7 cellular contexts compared by ENCODE assay signal in the genomic region with DNA sequence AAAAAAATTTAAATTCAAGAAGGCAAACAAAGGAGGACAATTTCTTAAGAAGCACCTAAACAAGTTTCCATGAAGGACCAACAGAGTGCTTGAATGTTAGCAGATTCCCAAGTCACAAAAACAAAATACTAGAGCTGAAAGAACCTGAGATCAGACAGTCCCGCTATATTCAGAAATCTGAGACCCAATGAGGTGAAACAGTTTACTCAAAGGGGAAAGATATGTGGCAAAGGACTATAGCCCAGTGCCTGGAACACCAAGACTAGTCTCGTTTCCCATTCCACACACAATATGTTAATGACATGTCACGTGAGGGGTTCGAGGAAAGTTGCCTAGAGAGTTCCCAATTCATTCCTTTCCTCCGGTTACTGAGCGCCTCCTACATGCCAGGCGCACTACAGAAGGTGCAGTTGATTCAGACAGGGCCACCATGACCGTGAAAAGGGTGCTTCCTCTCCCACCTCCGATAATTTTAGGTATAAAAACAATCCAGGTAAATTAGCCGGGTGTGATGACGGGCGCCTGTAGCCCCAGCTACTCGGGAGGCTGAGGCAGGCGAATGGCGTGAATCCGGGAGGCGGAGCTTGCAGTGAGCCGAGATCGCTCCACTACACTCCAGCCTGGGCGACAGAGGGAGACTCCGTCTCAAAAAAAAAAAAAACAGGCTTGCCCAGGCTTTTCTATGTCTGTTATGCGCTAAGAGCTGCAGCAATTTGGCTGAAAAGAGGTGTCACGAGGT. TPM values are rescaled to one million over a fixed set of nuclear protein-coding genes. Genes with fewer than 3 reads are reported as not detected.
DNase-seq lines count a peak whose midpoint lies in the region; ATAC-seq, FAIRE-seq and TF ChIP-seq lines count a peak whose summit lies in the region.

No MANE protein-coding gene starts in this region.

- H3K9me3 Mint-ChIP-seq in T-helper 2 cell treated with Interferon-gamma antibody and Interleukin-4, amounts not matched to agents 5 μg/mL and 100 μg/mL, for 36 hours = no peaks in the 10 kb centered on the region

- FAIRE-seq in GM12892 (lab: Jason Lieb, UNC) = peak; percentile 62

- H3K4me1 Mint-ChIP-seq in T-helper 2 cell treated with Interferon-gamma antibody and Interleukin-4, amounts not matched to agents 5 μg/mL and 100 μg/mL, for 36 hours (ENCODE audit: low read depth) = peaks cover 24% of the 10 kb centered on the region

- no peaks in the 10 kb centered on the region for H3K27me3 Mint-ChIP-seq in T-helper 2 cell treated with Interferon-gamma antibody and Interleukin-4, amounts not matched to agents 5 μg/mL and 100 μg/mL, for 36 hours (ENCODE audit: low read depth)

- H3K4me3 Mint-ChIP-seq in T-helper 2 cell treated with Interferon-gamma antibody and Interleukin-4, amounts not matched to agents 5 μg/mL and 100 μg/mL, for 36 hours = peak overlapping the region; percentile 88

- intact Hi-C loops in sciatic nerve (cut with DNase I) = no loop called here

- ATAC-seq in HG02852 (IDR thresholded peaks at IDR 0.05; ENCODE audit: unreplicated experiment) = peak; percentile 42
- ATAC-seq in sciatic nerve = peak; percentile 68

- DNase-seq in GM12892 (ENCODE audit: insufficient read length) (no peak), NCI-H128 (lab: John Stamatoyannopoulos, UW; ENCODE audit: unreplicated experiment) (peak; percentile 47), astrocyte of the hippocampus (ENCODE audit: low read depth, low spot score) (peak; percentile 84), iPS DF 19.7 (ENCODE audit: low read depth, low spot score) (peak; percentile 45), sciatic nerve (ENCODE audit: low spot score) (no peak)
- peak; percentile 40 for DNase-seq in T-helper 2 cell treated with Interferon-gamma antibody and Interleukin-4, amounts not matched to agents 5 μg/mL and 100 μg/mL, for 36 hours (ENCODE audit: low spot score)

- H3K27ac Mint-ChIP-seq in T-helper 2 cell treated with Interferon-gamma antibody and Interleukin-4, amounts not matched to agents 5 μg/mL and 100 μg/mL, for 36 hours = peak overlapping the region; percentile 90

- TF ChIP-seq POLR2A in GM12892 (IDR thresholded peaks at IDR 0.05; ENCODE audit: low read depth, low read length) = no peak

- H3K36me3 Mint-ChIP-seq in T-helper 2 cell treated with Interferon-gamma antibody and Interleukin-4, amounts not matched to agents 5 μg/mL and 100 μg/mL, for 36 hours (ENCODE audit: low read depth) = no peaks in the 10 kb centered on the region

RNA-seq across cellular contexts. Expression of a gene that starts 0.6 kb away (rescaled TPM):
- polyA plus RNA-seq in GM12892 (2012; ENCODE audit: missing spikeins) = 11.9 TPM
- 22.5 TPM for total RNA-seq in sciatic nerve

RNA-seq across cellular contexts. Expression of a gene that starts 41.0 kb away (rescaled TPM):
- polyA plus RNA-seq in GM12892 (2012; ENCODE audit: missing spikeins) = 5.7 TPM
- 30.5 TPM for total RNA-seq in sciatic nerve

Comparison
In these comparisons a context has a peak if more than half of its experiments do, and no peak if none do; other contexts are left out.
1. DNase-seq: peak in NCI-H128 (single experiment), T-helper 2 cell treated with Interferon-gamma antibody and Interleukin-4, amounts not matched to agents 5 μg/mL and 100 μg/mL, for 36 hours (single experiment), astrocyte of the hippocampus (single experiment) and iPS DF 19.7 (single experiment); none in GM12892 (single experiment) and sciatic nerve (single experiment).